In genomic region chr9:6667633-6668280, GRCh38 we compare ENCODE assay signal across 8 cellular contexts. TPM values are rescaled to one million over a fixed set of nuclear protein-coding genes. Genes with fewer than 3 reads are reported as not detected.
DNase-seq lines count a peak whose midpoint lies in the region; ATAC-seq and TF ChIP-seq lines count a peak whose summit lies in the region.

No MANE protein-coding gene starts in this region.

- no peaks in the 10 kb centered on the region for H3K36me3 Mint-ChIP-seq in T-helper 2 cell treated with Interferon-gamma antibody and Interleukin-4, amounts not matched to agents 5 μg/mL and 100 μg/mL, for 36 hours (ENCODE audit: low read depth)

- POLR2A ChIA-PET in HEK293T (lab: Yijun Ruan, JAX): no interaction called here

- peak in 3 of 4 experiments; percentile 9 to 50 (median 29) for TF ChIP-seq CTCF in gastroesophageal sphincter (IDR thresholded peaks at IDR 0.05)

- no peak for TF ChIP-seq POLR2A in gastroesophageal sphincter (IDR thresholded peaks at IDR 0.05)

- H3K9me3 Mint-ChIP-seq in T-helper 2 cell treated with Interferon-gamma antibody and Interleukin-4, amounts not matched to agents 5 μg/mL and 100 μg/mL, for 36 hours: no peaks in the 10 kb centered on the region

- no peaks in the 10 kb centered on the region for H3K4me1 ChIP-seq in gastroesophageal sphincter

- no peaks in the 10 kb centered on the region for H3K27me3 Mint-ChIP-seq in T-helper 2 cell treated with Interferon-gamma antibody and Interleukin-4, amounts not matched to agents 5 μg/mL and 100 μg/mL, for 36 hours (ENCODE audit: low read depth)

- DNase-seq in COR-L47 (lab: John Stamatoyannopoulos, UW) (peak; percentile 24), HEK293T (ENCODE audit: extremely low spot score) (peak; percentile 39), SK-MEL-5 (ENCODE audit: low read depth, low spot score) (peak; percentile 58), superior temporal gyrus (ENCODE audit: extremely low spot score) (peak; percentile 76)
- DNase-seq in T-helper 2 cell treated with Interferon-gamma antibody and Interleukin-4, amounts not matched to agents 5 μg/mL and 100 μg/mL, for 36 hours (ENCODE audit: low spot score): no peak

- no peak overlapping the region for H3K27ac Mint-ChIP-seq in T-helper 2 cell treated with Interferon-gamma antibody and Interleukin-4, amounts not matched to agents 5 μg/mL and 100 μg/mL, for 36 hours

- no peaks in the 10 kb centered on the region for H3K27me3 ChIP-seq in gastroesophageal sphincter

- no peaks in the 10 kb centered on the region for H3K4me1 Mint-ChIP-seq in T-helper 2 cell treated with Interferon-gamma antibody and Interleukin-4, amounts not matched to agents 5 μg/mL and 100 μg/mL, for 36 hours (ENCODE audit: low read depth)

- WGBS in gastroesophageal sphincter (ENCODE audit: low coverage in 1 of 2), 2 donors: 44 to 56% methylated on average over 2 to 5 of the region's 5 CpGs

- no peak for TF ChIP-seq EP300 in gastroesophageal sphincter (IDR thresholded peaks at IDR 0.05)

- no peak overlapping the region for H3K27ac ChIP-seq in gastroesophageal sphincter

- CTCF ChIA-PET in HEK293T (lab: Yijun Ruan, JAX): interaction anchor here (0.6 to 0.9 kb wide), 5 partner anchors 77 to 1823 kb away, joined by 3 to 9 read pairs (median 3); no protein-coding TSS in a partner anchor

- H3K4me3 Mint-ChIP-seq in T-helper 2 cell treated with Interferon-gamma antibody and Interleukin-4, amounts not matched to agents 5 μg/mL and 100 μg/mL, for 36 hours: no peak overlapping the region

- no peak overlapping the region for H3K4me3 ChIP-seq in gastroesophageal sphincter

- no peak for ATAC-seq in gastroesophageal sphincter
- ATAC-seq in GM18502 (IDR thresholded peaks at IDR 0.05; ENCODE audit: poor library complexity, unreplicated experiment): no peak
- ATAC-seq in GM21737 (IDR thresholded peaks at IDR 0.05; ENCODE audit: unreplicated experiment): no peak

- no peaks in the 10 kb centered on the region for H3K36me3 ChIP-seq in gastroesophageal sphincter

- no peaks in the 10 kb centered on the region for H3K9me3 ChIP-seq in gastroesophageal sphincter

- in situ Hi-C loops in SK-MEL-5 (cut with HindIII; ENCODE audit: low pct_unique_long_range_greater_than_20kb, low sequenced_read_pairs): no loop called here

TF ChIP-seq in HEK293T, 16 proteins besides CTCF, POLR2A, EP300 and RAD21:
- no peak for TF ChIP-seq FOXA1 (IDR thresholded peaks at IDR 0.05)
- TF ChIP-seq BHLHE40 (IDR thresholded peaks at IDR 0.05; ENCODE audit: borderline replicate concordance): no peak
- no peak for TF ChIP-seq CTBP1 (IDR thresholded peaks at IDR 0.05; ENCODE audit: borderline replicate concordance)
- no peak for TF ChIP-seq ARNT (IDR thresholded peaks at IDR 0.05)
- TF ChIP-seq PKNOX1 (IDR thresholded peaks at IDR 0.05): no peak
- no peak for TF ChIP-seq SUZ12 (IDR thresholded peaks at IDR 0.05)
- TF ChIP-seq ZNF384 (IDR thresholded peaks at IDR 0.05): no peak
- no peak for TF ChIP-seq FOXK2 (IDR thresholded peaks at IDR 0.05)
- TF ChIP-seq HDGF (IDR thresholded peaks at IDR 0.05; ENCODE audit: borderline replicate concordance): no peak
- TF ChIP-seq NFRKB (IDR thresholded peaks at IDR 0.05): no peak
- TF ChIP-seq TARDBP (IDR thresholded peaks at IDR 0.05): no peak
- no peak for TF ChIP-seq FOXM1 (IDR thresholded peaks at IDR 0.05; ENCODE audit: borderline replicate concordance)
- TF ChIP-seq L3MBTL2 (conservative IDR thresholded peaks at IDR 0.05): no peak
- TF ChIP-seq ELF4 (IDR thresholded peaks at IDR 0.05): no peak
- TF ChIP-seq SP1 (IDR thresholded peaks at IDR 0.05): no peak

RNA-seq across cellular contexts. Expression of gene GLDC, which starts 22.2 kb away (rescaled TPM):
- total RNA-seq in SK-MEL-5 (2014; rRNA removed; shearing (Covaris generic)): 1.5 and 2.3 TPM in 2 replicates
- polyA plus RNA-seq in SK-MEL-5 (2015; cell fraction: cytosol; rRNA removed): 3.8 and 4.1 TPM in 2 replicates
- 5.1 and 5.6 TPM in 2 replicates for polyA plus RNA-seq in SK-MEL-5 (2015; cell fraction: nucleus; rRNA removed)
- total RNA-seq in gastroesophageal sphincter: 1 to 10 TPM in 1 of 4 donors, under 1 TPM in 3; 0.15 to 1.9 (median 0.51) TPM
